In genomic region chr14:103194256-103195045, GRCh38 we compare ENCODE assay signal across 14 cellular contexts.
DNase-seq lines count a peak whose midpoint lies in the region; ATAC-seq, FAIRE-seq and TF ChIP-seq lines count a peak whose summit lies in the region.
"Had no signal": no experiment of that assay in that cellular context is flagged by ENCODE, and none has a peak within 500 bp of the region (broad histone marks: within the 10 kb centered on the region; RNA-seq: fewer than 3 reads in every experiment).

No MANE protein-coding gene starts in this region.

- no peak overlapping the region for H3K4ac ChIP-seq in H1 (replicated peaks; ENCODE audit: insufficient read length, low read depth, low read length)

- H3K23me2 ChIP-seq in H1 (ENCODE audit: low read depth, low read length), result peaks cover 2% of the 10 kb centered on the region; the same call in 1 of the 2 replicates

- H3K18ac ChIP-seq in H1 (ENCODE audit: extremely low read depth, low read length), result no peak overlapping the region

- peaks cover 0 to 3% (median 0%) of the 10 kb centered on the region in 4 experiments; a peak in 2 of 7 replicates for H3K4me1 ChIP-seq in H1 (replicated peaks in 1 of 4; ENCODE audit: control insufficient read depth in 3 of 4, insufficient read depth in 4 of 4, low read length in 3 of 4)

- H3K23ac ChIP-seq in H1 (ENCODE audit: insufficient read length), result no peak overlapping the region

- H3K9me3 ChIP-seq in H1 (ENCODE audit: insufficient read depth in 2 of 2, low read depth in 1 of 2, low read length in 1 of 2), result no peaks in the 10 kb centered on the region; a peak in 1 of 4 replicates

- H2BK120ac ChIP-seq in H1 (replicated peaks; ENCODE audit: low read depth, low read length), result no peak overlapping the region

- H4K91ac ChIP-seq in H1 (replicated peaks; ENCODE audit: insufficient read length, low read length), result no peak overlapping the region

- no peak for FAIRE-seq in H1 (lab: Jason Lieb, UNC)
- FAIRE-seq: GM12892 had no signal

- peak; percentile 79 for DNase-seq in EH (ENCODE audit: low read depth)
- DNase-seq in NCI-H460 (ENCODE audit: extremely low read depth, low read depth), result peak; percentile 13
- no peak for DNase-seq in H1 (ENCODE audit: low read depth in 1 of 2, low spot score in 2 of 2)
- peak; percentile 26 for DNase-seq in non-pigmented ciliary epithelial cell (ENCODE audit: low read depth)
- no peak for DNase-seq in NCI-H2081 treated with DMSO at 0.1 percent for 48 hours (lab: John Stamatoyannopoulos, UW)
- no peak for DNase-seq in G401 (ENCODE audit: low spot score)
- DNase-seq: activated CD4-positive, alpha-beta T cell treated with anti-CD3 and anti-CD28 coated beads for 48 hours; NCI-H1092 treated with DMSO at 0.1 percent for 48 hours; NCI-H69; stimulated activated CD4-positive, alpha-beta T cell treated with anti-CD3 and anti-CD28 coated beads, Interleukin-15, amount 100 ng/mL, for 24 hours had no signal

- no peak overlapping the region for H2BK5ac ChIP-seq in H1 (ENCODE audit: low read depth, low read length)

- H3K27me3 ChIP-seq in H1 (replicated peaks in 1 of 4; ENCODE audit: control insufficient read depth in 3 of 4, extremely low read depth in 1 of 4, insufficient read depth in 3 of 4, low read length in 3 of 4), result peaks cover 1 to 9% (median 7%) of the 10 kb centered on the region in 4 experiments; a peak in 5 of 7 replicates

- no peak overlapping the region for H3K4me3 Mint-ChIP-seq in stimulated activated memory B cell treated with anti-CD40 and anti-IgM and Interleukin-4, amounts not matched to agents 10 μg/mL and 1 μg/mL and 100 μg/mL, for 72 hours
- H3K4me3 Mint-ChIP-seq: stimulated activated effector memory CD8-positive, alpha-beta T cell treated with anti-CD3 and anti-CD28 coated beads, Interleukin-12 subunit alpha, Interleukin-12 subunit beta, amount 100 ng/mL, for 72 hours had no signal

- CTCF ChIA-PET in H1 (lab: Charles Lee; ENCODE audit: partially characterized antibody), result interaction anchor here (1.0 kb wide), 1 partner anchor 10 kb away, joined by 3 read pairs; no protein-coding TSS in a partner anchor

- no peak for TF ChIP-seq EP300 in H1 (IDR thresholded peaks at IDR 0.05; ENCODE audit: borderline replicate concordance in 1 of 2, low read depth in 2 of 2, low read length in 2 of 2)

- H3K56ac ChIP-seq in H1 (replicated peaks; ENCODE audit: insufficient read length, low read depth, low read length), result no peak overlapping the region

- peaks cover 3% of the 10 kb centered on the region for H3K9me3 Mint-ChIP-seq in stimulated activated memory B cell treated with anti-CD40 and anti-IgM and Interleukin-4, amounts not matched to agents 10 μg/mL and 1 μg/mL and 100 μg/mL, for 72 hours
- H3K9me3 Mint-ChIP-seq: stimulated activated effector memory CD8-positive, alpha-beta T cell treated with anti-CD3 and anti-CD28 coated beads, Interleukin-12 subunit alpha, Interleukin-12 subunit beta, amount 100 ng/mL, for 72 hours had no signal

- no peak overlapping the region for H2BK12ac ChIP-seq in H1 (ENCODE audit: low read depth, low read length)

- H3K36me3 ChIP-seq in H1 (ENCODE audit: control insufficient read depth in 2 of 4, insufficient read depth in 4 of 4, low read length in 3 of 4), result no peaks in the 10 kb centered on the region

- no peaks in the 10 kb centered on the region for H3K79me2 ChIP-seq in H1 (ENCODE audit: control insufficient read depth in 1 of 2, insufficient read depth in 2 of 2, low read length in 2 of 2)

- no peak overlapping the region for H3K9ac ChIP-seq in H1 (replicated peaks in 1 of 4; ENCODE audit: extremely low read depth in 1 of 4, low read depth in 3 of 4, low read length in 3 of 4)

- H4K8ac ChIP-seq in H1 (ENCODE audit: extremely low read depth, insufficient read depth, low read length), result no peak overlapping the region

- H3K36me3 Mint-ChIP-seq in stimulated activated memory B cell treated with anti-CD40 and anti-IgM and Interleukin-4, amounts not matched to agents 10 μg/mL and 1 μg/mL and 100 μg/mL, for 72 hours, result no peaks in the 10 kb centered on the region
- H3K36me3 Mint-ChIP-seq: stimulated activated effector memory CD8-positive, alpha-beta T cell treated with anti-CD3 and anti-CD28 coated beads, Interleukin-12 subunit alpha, Interleukin-12 subunit beta, amount 100 ng/mL, for 72 hours had no signal

- no peak overlapping the region for H2AFZ ChIP-seq in H1 (ENCODE audit: low read length)

- 91% methylated on average over 16 of the region's 16 CpGs; no CpG with 5 or more reads in 1 of the 2 experiments for WGBS in H1 (ENCODE audit: extremely low coverage in 1 of 2, insufficient coverage in 1 of 2, insufficient read length in 1 of 2, insufficient replicate concordance in 2 of 2, low coverage in 1 of 2, low lambda C conversion rate in 2 of 2, missing lambda C conversion rate in 1 of 2), 2 experiments

- in situ Hi-C loops in G401 (cut with HindIII; ENCODE audit: low sequenced_read_pairs), result no loop called here

- H3K4me2 ChIP-seq in H1 (ENCODE audit: insufficient read depth in 1 of 2, low read depth in 2 of 2, low read length in 2 of 2), result no peak overlapping the region

- no peak overlapping the region for H2AK5ac ChIP-seq in H1 (ENCODE audit: low read depth, low read length)

- TF ChIP-seq POLR2A in H1 (IDR thresholded peaks at IDR 0.05; ENCODE audit: control extremely low read depth in 1 of 2, low read depth in 2 of 2, low read length in 2 of 2), result no peak

- H3K27me3 Mint-ChIP-seq in stimulated activated memory B cell treated with anti-CD40 and anti-IgM and Interleukin-4, amounts not matched to agents 10 μg/mL and 1 μg/mL and 100 μg/mL, for 72 hours, result peaks cover 61% of the 10 kb centered on the region

- no peak for TF ChIP-seq CTCF in H1 (IDR thresholded peaks at IDR 0.05; ENCODE audit: control extremely low read depth in 1 of 3, insufficient read depth in 1 of 3, low read depth in 1 of 3, low read length in 3 of 3)

- no peak for ATAC-seq in HG03439 (IDR thresholded peaks at IDR 0.05; ENCODE audit: unreplicated experiment)
- no peak for ATAC-seq in stimulated activated memory B cell treated with anti-CD40 and anti-IgM and Interleukin-4, amounts not matched to agents 10 μg/mL and 1 μg/mL and 100 μg/mL, for 72 hours
- ATAC-seq: stimulated activated effector memory CD8-positive, alpha-beta T cell treated with anti-CD3 and anti-CD28 coated beads, Interleukin-12 subunit alpha, Interleukin-12 subunit beta, amount 100 ng/mL, for 72 hours had no signal

- H3K4me1 Mint-ChIP-seq in stimulated activated memory B cell treated with anti-CD40 and anti-IgM and Interleukin-4, amounts not matched to agents 10 μg/mL and 1 μg/mL and 100 μg/mL, for 72 hours, result no peaks in the 10 kb centered on the region

- H3K79me1 ChIP-seq in H1 (ENCODE audit: low read depth, low read length), result no peaks in the 10 kb centered on the region

- POLR2A ChIA-PET in H1 (lab: Charles Lee; ENCODE audit: partially characterized antibody), result no interaction called here

- H3K27ac ChIP-seq in H1 (ENCODE audit: low read depth, low read length), result no peak overlapping the region

- H2BK20ac ChIP-seq in H1 (ENCODE audit: low read length), result 0 out of 2 replicates have a peak overlapping the region, but pooled peaks have one; percentile 18

- H4K20me1 ChIP-seq in H1 (replicated peaks in 1 of 2; ENCODE audit: control insufficient read depth in 1 of 2, insufficient read depth in 2 of 2, low read length in 2 of 2), result no peaks in the 10 kb centered on the region

- TF ChIP-seq RAD21 in H1 (IDR thresholded peaks at IDR 0.05 in 1 of 2, conservative IDR thresholded peaks at IDR 0.05 in 1 of 2; ENCODE audit: low read depth in 2 of 2, low read length in 2 of 2), result no peak

- no peak overlapping the region for H3K27ac Mint-ChIP-seq in stimulated activated memory B cell treated with anti-CD40 and anti-IgM and Interleukin-4, amounts not matched to agents 10 μg/mL and 1 μg/mL and 100 μg/mL, for 72 hours
- H3K27ac Mint-ChIP-seq: stimulated activated effector memory CD8-positive, alpha-beta T cell treated with anti-CD3 and anti-CD28 coated beads, Interleukin-12 subunit alpha, Interleukin-12 subunit beta, amount 100 ng/mL, for 72 hours had no signal

- H3K14ac ChIP-seq in H1 (ENCODE audit: insufficient read length), result no peak overlapping the region

- no peak overlapping the region for H4K5ac ChIP-seq in H1 (ENCODE audit: insufficient read length, low read depth, low read length)

- no peak overlapping the region for H2BK15ac ChIP-seq in H1 (ENCODE audit: low read length)

- no peak overlapping the region for H3K4me3 ChIP-seq in H1 (ENCODE audit: extremely low read depth in 1 of 4, insufficient read depth in 2 of 4, low read depth in 3 of 4, low read length in 4 of 4)

TF ChIP-seq in H1, 55 proteins besides CTCF, POLR2A, EP300 and RAD21:
- TF ChIP-seq GABPA (IDR thresholded peaks at IDR 0.05; ENCODE audit: borderline replicate concordance, insufficient read depth, low read length), result no peak
- no peak for TF ChIP-seq KDM4A (IDR thresholded peaks at IDR 0.05; ENCODE audit: low read depth, low read length, severe bottlenecking)
- TF ChIP-seq EZH2 (IDR thresholded peaks at IDR 0.05; ENCODE audit: low read depth, low read length, severe bottlenecking), result no peak
- no peak for TF ChIP-seq KDM5A (IDR thresholded peaks at IDR 0.05; ENCODE audit: low read length)

Comparison
In these comparisons a context has a peak if more than half of its experiments do, and no peak if none do; other contexts are left out.
1. DNase-seq: peak in EH (single experiment), NCI-H460 (single experiment) and non-pigmented ciliary epithelial cell (single experiment); none in H1 (0 of 2), NCI-H2081 treated with DMSO at 0.1 percent for 48 hours (single experiment) and G401 (single experiment).